In genomic region chr1:31910933-31911332, GRCh38 we compare ENCODE assay signal across 10 cellular contexts. TPM values are rescaled to one million over a fixed set of nuclear protein-coding genes. Genes with fewer than 3 reads are reported as not detected.
DNase-seq lines count a peak whose midpoint lies in the region; ATAC-seq, FAIRE-seq and TF ChIP-seq lines count a peak whose summit lies in the region.
"Had no signal": no experiment of that assay in that cellular context is flagged by ENCODE, and none has a peak within 500 bp of the region (broad histone marks: within the 10 kb centered on the region; RNA-seq: fewer than 3 reads in every experiment).

No MANE protein-coding gene starts in this region.

- BruUV-seq in A673 (replicated peaks; lab: Mats Ljungman, UMichigan): no TSS peak

- peaks cover 48% of the 10 kb centered on the region for H3K4me1 Mint-ChIP-seq in activated CD8-positive, alpha-beta T cell treated with anti-CD3 and anti-CD28 coated beads, Interleukin-2, amount 10 ng/mL, durations not matched to agents 7 days and 5 days (ENCODE audit: low read depth)

- peak overlapping the region; percentile 33 for H3K27ac Mint-ChIP-seq in activated CD8-positive, alpha-beta T cell treated with anti-CD3 and anti-CD28 coated beads, Interleukin-2, amount 10 ng/mL, durations not matched to agents 7 days and 5 days

- H3K27me3 ChIP-seq in A673 (replicated peaks; ENCODE audit: insufficient read depth, low read depth, low read length, poor library complexity) (no peaks in the 10 kb centered on the region), lower lobe of right lung (ENCODE audit: low read depth) (no peaks in the 10 kb centered on the region)
- H3K27me3 ChIP-seq: cardiac muscle cell, thyroid gland had no signal

- CTCF ChIA-PET in A673 (lab: Charles Lee): no interaction called here
- CTCF ChIA-PET in activated CD8-positive, alpha-beta T cell treated with anti-CD3 and anti-CD28 coated beads, Interleukin-2, amount 10 ng/mL, durations not matched to agents 7 days and 5 days (lab: Charles Lee): interaction anchor here (0.6 to 9.7 kb wide), 7 partner anchors 22 to 120 kb away, joined by 3 to 85 read pairs (median 3); no protein-coding TSS in a partner anchor

- POLR2A ChIA-PET in A673 (lab: Charles Lee; ENCODE audit: low non-redundant PET): no interaction called here
- POLR2A ChIA-PET in activated CD8-positive, alpha-beta T cell treated with anti-CD3 and anti-CD28 coated beads, Interleukin-2, amount 10 ng/mL, durations not matched to agents 7 days and 5 days (lab: Charles Lee): no interaction called here

- H3K27me3 Mint-ChIP-seq in activated CD8-positive, alpha-beta T cell treated with anti-CD3 and anti-CD28 coated beads, Interleukin-2, amount 10 ng/mL, durations not matched to agents 7 days and 5 days (ENCODE audit: low read depth): no peaks in the 10 kb centered on the region

- peaks cover 90% of the 10 kb centered on the region for H3K36me3 Mint-ChIP-seq in activated CD8-positive, alpha-beta T cell treated with anti-CD3 and anti-CD28 coated beads, Interleukin-2, amount 10 ng/mL, durations not matched to agents 7 days and 5 days (ENCODE audit: low read depth)

- peaks cover 23% of the 10 kb centered on the region for H3K4me1 ChIP-seq in A673 (ENCODE audit: insufficient read depth, low read length, poor library complexity, severe bottlenecking)
- peaks cover 38% of the 10 kb centered on the region for H3K4me1 ChIP-seq in lower lobe of right lung

- H3K36me3 ChIP-seq in A673 (ENCODE audit: insufficient read depth, low read length, poor library complexity, severe bottlenecking): peaks cover 73% of the 10 kb centered on the region
- peaks cover 83% of the 10 kb centered on the region for H3K36me3 ChIP-seq in lower lobe of right lung

- no peak for ATAC-seq in activated CD8-positive, alpha-beta T cell treated with anti-CD3 and anti-CD28 coated beads, Interleukin-2, amount 10 ng/mL, durations not matched to agents 7 days and 5 days
- ATAC-seq in lower lobe of right lung (peak; percentile 34 to 86), GM19395 (IDR thresholded peaks at IDR 0.05; ENCODE audit: unreplicated experiment) (no peak), HG03571 (IDR thresholded peaks at IDR 0.05; ENCODE audit: unreplicated experiment) (no peak)

- H3K9me3 Mint-ChIP-seq in activated CD8-positive, alpha-beta T cell treated with anti-CD3 and anti-CD28 coated beads, Interleukin-2, amount 10 ng/mL, durations not matched to agents 7 days and 5 days (ENCODE audit: insufficient read depth): no peaks in the 10 kb centered on the region

- no peak overlapping the region for H3K27ac ChIP-seq in A673 (ENCODE audit: low read depth, low read length, poor library complexity, severe bottlenecking)
- no peak overlapping the region for H3K27ac ChIP-seq in lower lobe of right lung
- H3K27ac ChIP-seq: cardiac muscle cell, thyroid gland had no signal

- FAIRE-seq in GM19239 (lab: Jason Lieb, UNC): peak; percentile 75

- DNase-seq in A673 (ENCODE audit: low spot score): peak; percentile 44
- no peak for DNase-seq in GM19239 (ENCODE audit: insufficient read length, low spot score)
- no peak for DNase-seq in activated CD8-positive, alpha-beta T cell treated with anti-CD3 and anti-CD28 coated beads, Interleukin-2, amount 10 ng/mL, durations not matched to agents 7 days and 5 days
- no peak for DNase-seq in lower lobe of right lung
- DNase-seq in AG08396 (ENCODE audit: low spot score): no peak
- DNase-seq in HCEC 1CT: no peak
- DNase-seq: thyroid gland had no signal

- intact Hi-C loops in A673 (cut with micrococcal nuclease; ENCODE audit: unreplicated experiment): no loop called here
- intact Hi-C loops in lower lobe of right lung (cut with DNase I): no loop called here

- TF ChIP-seq CTCF in A673 (conservative IDR thresholded peaks at IDR 0.05; ENCODE audit: low read depth, low read length) (no peak), lower lobe of right lung (IDR thresholded peaks at IDR 0.05) (no peak)

- H3K4me3 ChIP-seq in A673 (ENCODE audit: low read depth, low read length, poor library complexity, severe bottlenecking): no peak overlapping the region
- no peak overlapping the region for H3K4me3 ChIP-seq in lower lobe of right lung
- H3K4me3 ChIP-seq: cardiac muscle cell, thyroid gland had no signal

- no peaks in the 10 kb centered on the region for H3K9me3 ChIP-seq in A673 (ENCODE audit: low read depth, low read length, poor library complexity, severe bottlenecking)
- H3K9me3 ChIP-seq in lower lobe of right lung: no peaks in the 10 kb centered on the region
- H3K9me3 ChIP-seq: thyroid gland had no signal

- H3K4me3 Mint-ChIP-seq in activated CD8-positive, alpha-beta T cell treated with anti-CD3 and anti-CD28 coated beads, Interleukin-2, amount 10 ng/mL, durations not matched to agents 7 days and 5 days: no peak overlapping the region

RNA-seq across cellular contexts. Expression of gene PTP4A2, which starts 27.2 kb away (rescaled TPM):
- total RNA-seq in A673 (2021): 256 and 283 TPM in 2 replicates
- 100 to 1,000 TPM; 409 to 419 TPM for total RNA-seq in activated CD8-positive, alpha-beta T cell treated with anti-CD3 and anti-CD28 coated beads, Interleukin-2, amount 10 ng/mL, durations not matched to agents 7 days and 5 days
- total RNA-seq in lower lobe of right lung: 205 TPM

Comparison
In these comparisons a context has a peak if more than half of its experiments do, and no peak if none do; other contexts are left out.
1. ATAC-seq: peak in lower lobe of right lung (2 of 2); none in activated CD8-positive, alpha-beta T cell treated with anti-CD3 and anti-CD28 coated beads, Interleukin-2, amount 10 ng/mL, durations not matched to agents 7 days and 5 days (single experiment), GM19395 (single experiment) and HG03571 (single experiment).